In genomic region chr22:30946354-30946753, GRCh38 we compare ENCODE assay signal across 19 cellular contexts. TPM values are rescaled to one million over a fixed set of nuclear protein-coding genes. Genes with fewer than 3 reads are reported as not detected.
A peak's percentile ranks its signal among the peaks of the same experiment; 100 is the strongest.
DNase-seq lines count a peak whose midpoint lies in the region; ATAC-seq and TF ChIP-seq lines count a peak whose summit lies in the region.
"Had no signal": no experiment of that assay in that cellular context is flagged by ENCODE, and none has a peak within 500 bp of the region (broad histone marks: within the 10 kb centered on the region; RNA-seq: fewer than 3 reads in every experiment).

No MANE protein-coding gene starts in this region.

- intact Hi-C loops in activated CD4-positive, alpha-beta memory T cell treated with anti-CD3 and anti-CD28 coated beads for 36 hours (cut with micrococcal nuclease): loop anchor here (10.0 kb wide), 3 partner anchors 198 to 328 kb away; partner anchors contain the start of gene PLA2G3

- no peak overlapping the region for H3K4me3 Mint-ChIP-seq in activated CD4-positive, alpha-beta memory T cell treated with anti-CD3 and anti-CD28 coated beads, Interleukin-2, amount 10 ng/mL, durations not matched to agents 7 days and 5 days
- H3K4me3 Mint-ChIP-seq in activated CD4-positive, alpha-beta memory T cell treated with anti-CD3 and anti-CD28 coated beads for 36 hours: no peak overlapping the region
- no peak overlapping the region for H3K4me3 Mint-ChIP-seq in WTC11
- peak overlapping the region; percentile 28 for H3K4me3 Mint-ChIP-seq in endothelial cell (ENCODE audit: unreplicated experiment)

- peaks cover 33% of the 10 kb centered on the region for H3K36me3 ChIP-seq in effector memory CD4-positive, alpha-beta T cell (ENCODE audit: control insufficient read depth, insufficient read depth, low read length)

- no peaks in the 10 kb centered on the region for H3K9me3 Mint-ChIP-seq in activated CD4-positive, alpha-beta memory T cell treated with anti-CD3 and anti-CD28 coated beads, Interleukin-2, amount 10 ng/mL, durations not matched to agents 7 days and 5 days
- H3K9me3 Mint-ChIP-seq in activated CD4-positive, alpha-beta memory T cell treated with anti-CD3 and anti-CD28 coated beads for 36 hours: no peaks in the 10 kb centered on the region
- H3K9me3 Mint-ChIP-seq in WTC11: no peaks in the 10 kb centered on the region
- no peaks in the 10 kb centered on the region for H3K9me3 Mint-ChIP-seq in endothelial cell (ENCODE audit: unreplicated experiment)

- CTCF ChIA-PET in activated CD4-positive, alpha-beta memory T cell treated with anti-CD3 and anti-CD28 coated beads, Interleukin-2, amount 10 ng/mL, durations not matched to agents 7 days and 5 days (lab: Charles Lee): interaction anchor here (1.1 to 3.2 kb wide), 8 partner anchors 15 to 408 kb away, joined by 3 to 27 read pairs (median 4); partner anchors contain the start of genes MORC2 and TUG1
- CTCF ChIA-PET in activated CD4-positive, alpha-beta memory T cell treated with anti-CD3 and anti-CD28 coated beads for 36 hours (lab: Charles Lee): interaction anchor here (0.5 to 3.1 kb wide), 8 partner anchors 23 to 327 kb away, joined by 3 to 23 read pairs (median 4); partner anchors contain the start of genes MORC2 and TUG1
- CTCF ChIA-PET in WTC11 (lab: Charles Lee): interaction anchor here (0.8 to 2.5 kb wide), 8 partner anchors 22 to 202 kb away, joined by 3 to 14 read pairs (median 4); partner anchors contain the start of genes PLA2G3 and SELENOM

- POLR2A ChIA-PET in activated CD4-positive, alpha-beta memory T cell treated with anti-CD3 and anti-CD28 coated beads, Interleukin-2, amount 10 ng/mL, durations not matched to agents 7 days and 5 days (lab: Charles Lee): interaction anchor here (0.9 to 2.8 kb wide), 2 partner anchors 23 to 138 kb away, joined by 3 to 26 read pairs; partner anchors contain the start of genes MORC2 and TUG1
- POLR2A ChIA-PET in activated CD4-positive, alpha-beta memory T cell treated with anti-CD3 and anti-CD28 coated beads for 36 hours (lab: Charles Lee): no interaction called here
- POLR2A ChIA-PET in WTC11 (lab: Charles Lee): no interaction called here

- ATAC-seq in WTC11: no peak

- no peak for DNase-seq in activated CD4-positive, alpha-beta memory T cell treated with anti-CD3 and anti-CD28 coated beads, Interleukin-2, amount 10 ng/mL, durations not matched to agents 7 days and 5 days
- no peak for DNase-seq in activated CD4-positive, alpha-beta memory T cell treated with anti-CD3 and anti-CD28 coated beads for 36 hours
- DNase-seq in WTC11 (ENCODE audit: low spot score): no peak
- no peak for DNase-seq in endothelial cell (ENCODE audit: low spot score)
- DNase-seq in effector memory CD4-positive, alpha-beta T cell: no peak
- no peak for DNase-seq in foreskin fibroblast
- no peak for DNase-seq in HuH-7 (ENCODE audit: low spot score)
- DNase-seq: activated CD8-positive, alpha-beta memory T cell treated with anti-CD3 and anti-CD28 coated beads for 24 hours; activated effector memory CD4-positive, alpha-beta T cell treated with anti-CD3 and anti-CD28 coated beads, Interleukin-2, amount 50 U/mL, for 16 hours; central memory CD4-positive, alpha-beta T cell; glutamatergic neuron; HCEC 1CT; Kasumi-1; NCI-H1417; NCI-H2171 treated with DMSO at 0.1 percent for 48 hours; NCI-H82; stimulated activated CD4-positive, alpha-beta T cell treated with anti-CD3 and anti-CD28 coated beads, Interleukin-2, amount 100 ng/mL, for 48 hours had no signal

- H3K36me3 Mint-ChIP-seq in activated CD4-positive, alpha-beta memory T cell treated with anti-CD3 and anti-CD28 coated beads, Interleukin-2, amount 10 ng/mL, durations not matched to agents 7 days and 5 days (ENCODE audit: low read depth): peaks cover 69% of the 10 kb centered on the region
- H3K36me3 Mint-ChIP-seq in activated CD4-positive, alpha-beta memory T cell treated with anti-CD3 and anti-CD28 coated beads for 36 hours: peaks cover 37% of the 10 kb centered on the region
- H3K36me3 Mint-ChIP-seq in WTC11 (peaks cover 77% of the 10 kb centered on the region), endothelial cell (ENCODE audit: low read depth, unreplicated experiment) (peaks cover 49% of the 10 kb centered on the region)

- peaks cover 25% of the 10 kb centered on the region for H3K4me1 ChIP-seq in effector memory CD4-positive, alpha-beta T cell (ENCODE audit: control insufficient read depth, insufficient read depth, low read length, poor library complexity, severe bottlenecking)

- TF ChIP-seq CTCF in WTC11 (IDR thresholded peaks at IDR 0.05): no peak
- TF ChIP-seq CTCF in endothelial cell (IDR thresholded peaks at IDR 0.05; ENCODE audit: unreplicated experiment): no peak
- no peak for TF ChIP-seq CTCF in foreskin fibroblast (IDR thresholded peaks at IDR 0.05; ENCODE audit: low read depth, low read length)

- peaks cover 62% of the 10 kb centered on the region for H3K4me1 Mint-ChIP-seq in activated CD4-positive, alpha-beta memory T cell treated with anti-CD3 and anti-CD28 coated beads, Interleukin-2, amount 10 ng/mL, durations not matched to agents 7 days and 5 days
- H3K4me1 Mint-ChIP-seq in activated CD4-positive, alpha-beta memory T cell treated with anti-CD3 and anti-CD28 coated beads for 36 hours (ENCODE audit: low read depth): peaks cover 35% of the 10 kb centered on the region
- no peaks in the 10 kb centered on the region for H3K4me1 Mint-ChIP-seq in WTC11
- H3K4me1 Mint-ChIP-seq in endothelial cell (ENCODE audit: unreplicated experiment): peaks cover 3% of the 10 kb centered on the region

- H3K9me3 ChIP-seq in effector memory CD4-positive, alpha-beta T cell (ENCODE audit: control insufficient read depth, low read length): no peaks in the 10 kb centered on the region
- H3K9me3 ChIP-seq: BLaER1 treated with 17β-estradiol and CSF1 and Interleukin-3, amounts not matched to agents 10 nM and 100 nM had no signal

- no peaks in the 10 kb centered on the region for H3K27me3 ChIP-seq in effector memory CD4-positive, alpha-beta T cell (replicated peaks; ENCODE audit: control insufficient read depth, insufficient read depth, low read length, poor library complexity, severe bottlenecking)
- H3K27me3 ChIP-seq: BLaER1 treated with 17β-estradiol and CSF1 and Interleukin-3, amounts not matched to agents 10 nM and 100 nM had no signal

- no peaks in the 10 kb centered on the region for H3K27me3 Mint-ChIP-seq in activated CD4-positive, alpha-beta memory T cell treated with anti-CD3 and anti-CD28 coated beads, Interleukin-2, amount 10 ng/mL, durations not matched to agents 7 days and 5 days
- H3K27me3 Mint-ChIP-seq in activated CD4-positive, alpha-beta memory T cell treated with anti-CD3 and anti-CD28 coated beads for 36 hours: no peaks in the 10 kb centered on the region
- H3K27me3 Mint-ChIP-seq in WTC11 (ENCODE audit: low read depth): no peaks in the 10 kb centered on the region
- H3K27me3 Mint-ChIP-seq in endothelial cell (ENCODE audit: unreplicated experiment): peaks cover 2% of the 10 kb centered on the region

- H3K27ac ChIP-seq in skin epidermis: peak overlapping the region in 11 of 21 experiments; percentile 3 to 72 (median 61)
- no peak overlapping the region for H3K27ac ChIP-seq in effector memory CD4-positive, alpha-beta T cell (ENCODE audit: insufficient read depth, low read length, poor library complexity, severe bottlenecking)
- H3K27ac ChIP-seq: BLaER1 treated with 17β-estradiol and CSF1 and Interleukin-3, amounts not matched to agents 10 nM and 100 nM had no signal

- H3K27ac Mint-ChIP-seq in activated CD4-positive, alpha-beta memory T cell treated with anti-CD3 and anti-CD28 coated beads, Interleukin-2, amount 10 ng/mL, durations not matched to agents 7 days and 5 days: peak overlapping the region; percentile 57
- no peak overlapping the region for H3K27ac Mint-ChIP-seq in activated CD4-positive, alpha-beta memory T cell treated with anti-CD3 and anti-CD28 coated beads for 36 hours
- H3K27ac Mint-ChIP-seq in WTC11: 0 out of 2 replicates have a peak overlapping the region, but pooled peaks have one; percentile 6
- peak overlapping the region; percentile 61 for H3K27ac Mint-ChIP-seq in endothelial cell (ENCODE audit: unreplicated experiment)

- H3K4me3 ChIP-seq in skin epidermis (no peak overlapping the region), foreskin fibroblast (ENCODE audit: low read depth in 1 of 2, low read length in 2 of 2) (no peak overlapping the region)
- no peak overlapping the region for H3K4me3 ChIP-seq in effector memory CD4-positive, alpha-beta T cell (ENCODE audit: insufficient read depth, low read depth, low read length, poor library complexity, severe bottlenecking)
- H3K4me3 ChIP-seq: BLaER1 treated with 17β-estradiol and CSF1 and Interleukin-3, amounts not matched to agents 10 nM and 100 nM had no signal

TF ChIP-seq in WTC11, 78 proteins besides CTCF, POLR2A, EP300 and RAD21 (continues in another document):
- TF ChIP-seq HMGA2 (CRISPR knock-in tag; IDR thresholded peaks at IDR 0.05): no peak
- TF ChIP-seq MXD4 (CRISPR knock-in tag; IDR thresholded peaks at IDR 0.05; ENCODE audit: borderline replicate concordance): no peak
- no peak for TF ChIP-seq JUN (CRISPR knock-in tag; IDR thresholded peaks at IDR 0.05)
- TF ChIP-seq E2F5 (CRISPR knock-in tag; IDR thresholded peaks at IDR 0.05): no peak
- no peak for TF ChIP-seq EMX1 (CRISPR knock-in tag; IDR thresholded peaks at IDR 0.05)
- no peak for TF ChIP-seq ETV6 (CRISPR knock-in tag; IDR thresholded peaks at IDR 0.05)
- TF ChIP-seq GRHL2 (CRISPR knock-in tag; IDR thresholded peaks at IDR 0.05; ENCODE audit: insufficient replicate concordance, severe bottlenecking): no peak
- TF ChIP-seq OVOL2 (CRISPR knock-in tag; IDR thresholded peaks at IDR 0.05; ENCODE audit: borderline replicate concordance): no peak
- no peak for TF ChIP-seq PRRX2 (CRISPR knock-in tag; IDR thresholded peaks at IDR 0.05)

RNA-seq across cellular contexts. Expression of gene MORC2, which starts 22.2 kb away (rescaled TPM):
- total RNA-seq in activated CD4-positive, alpha-beta memory T cell treated with anti-CD3 and anti-CD28 coated beads, Interleukin-2, amount 10 ng/mL, durations not matched to agents 7 days and 5 days: 10 to 100 TPM; 39.7 to 40.2 TPM
- total RNA-seq in activated CD4-positive, alpha-beta memory T cell treated with anti-CD3 and anti-CD28 coated beads for 36 hours: 10 to 100 TPM; 20.3 to 20.9 TPM
- 49.6 to 62.3 TPM (median 54.3 TPM) in 3 replicates for total RNA-seq in WTC11 (2021)
- total RNA-seq in endothelial cell (ENCODE audit: unreplicated experiment): 56.2 TPM

RNA-seq across cellular contexts. Expression of gene TUG1, which starts 22.7 kb away (rescaled TPM):
- 10 to 100 TPM; 71.2 to 72.5 TPM for total RNA-seq in activated CD4-positive, alpha-beta memory T cell treated with anti-CD3 and anti-CD28 coated beads, Interleukin-2, amount 10 ng/mL, durations not matched to agents 7 days and 5 days
- 10 to 100 TPM; 35.6 to 38.3 TPM for total RNA-seq in activated CD4-positive, alpha-beta memory T cell treated with anti-CD3 and anti-CD28 coated beads for 36 hours
- 94.8 to 105 TPM (median 96.2 TPM) in 3 replicates for total RNA-seq in WTC11 (2021)
- 155 TPM for total RNA-seq in endothelial cell (ENCODE audit: unreplicated experiment)
